In the genomic region with DNA sequence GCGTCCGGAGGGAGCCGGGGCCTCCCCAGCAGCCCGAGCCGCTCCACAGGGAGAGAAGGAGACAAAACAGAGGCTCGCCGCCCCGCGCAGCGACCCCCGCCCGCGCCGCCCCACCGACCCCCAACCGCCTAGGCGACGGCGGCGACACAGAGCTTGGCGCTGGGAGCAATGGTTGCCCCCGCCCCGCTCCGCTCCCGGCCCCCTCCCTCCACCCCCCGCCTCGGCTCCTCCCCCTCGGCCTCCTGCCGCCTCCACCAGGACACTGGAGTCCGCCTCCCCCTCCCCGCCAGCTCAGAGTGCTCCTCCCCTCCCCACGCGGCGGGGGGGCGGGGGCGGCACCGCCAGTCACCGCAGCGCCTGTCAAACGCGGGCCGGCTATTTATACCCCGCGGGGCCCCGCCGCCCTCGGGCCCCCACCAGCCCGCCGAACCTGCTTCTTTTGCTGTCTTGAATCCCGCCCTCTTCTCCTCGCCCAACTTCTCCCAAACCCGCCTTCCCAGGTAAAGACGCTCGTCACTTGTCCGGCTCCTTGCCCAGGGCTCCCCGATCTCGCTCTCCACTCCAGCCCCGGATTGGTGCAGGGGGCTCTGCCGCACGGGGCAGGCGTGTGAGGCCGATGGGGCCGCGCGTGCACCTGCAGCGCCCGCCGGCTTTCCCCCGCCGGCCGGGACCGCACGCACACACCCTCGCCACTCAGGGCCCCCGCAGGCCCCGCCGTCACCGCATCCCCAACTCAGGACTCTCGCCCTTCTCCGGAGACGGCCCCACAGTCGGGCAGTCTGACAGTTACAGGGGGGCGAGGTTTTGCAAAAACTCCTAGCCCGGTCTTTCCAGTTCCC, we compare ENCODE assay signal across 8 cellular contexts. TPM values are rescaled to one million over a fixed set of nuclear protein-coding genes. Genes with fewer than 3 reads are reported as not detected.
DNase-seq lines count a peak whose midpoint lies in the region; ATAC-seq, FAIRE-seq and TF ChIP-seq lines count a peak whose summit lies in the region.

TSS of gene ELF2 (minus strand) at position 170 of the 839 bp plus-strand sequence. CDS start 39,517 bp downstream, outside the sequence.

- peaks cover 17% of the 10 kb centered on the region for H3K4me1 ChIP-seq in BLaER1
- peaks cover 39% of the 10 kb centered on the region for H3K4me1 ChIP-seq in HepG2 (ENCODE audit: insufficient read depth, low read length)

- H3K4me1 Mint-ChIP-seq in dendritic cell treated with granulocyte-macrophage colony-stimulating factor and Interleukin-4, amounts not matched to agents 40 ng/mL and 50 ng/mL, for 4 days (ENCODE audit: low read depth): peaks cover 16% of the 10 kb centered on the region

- H4K20me1 ChIP-seq in BLaER1: peaks cover 36% of the 10 kb centered on the region
- H4K20me1 ChIP-seq in HepG2 (ENCODE audit: insufficient read depth, low read length): peaks cover 24% of the 10 kb centered on the region; the same call in 1 of the 2 replicates

- H3K4me3 ChIP-seq in BLaER1 (peak within 1 kb of the TSS; percentile 95), HepG2 (replicated peaks in 1 of 3; ENCODE audit: insufficient read depth in 1 of 3, low read depth in 2 of 3, low read length in 3 of 3) (peak within 1 kb of the TSS; percentile 77 to 97 (median 97))

- ATAC-seq in GM19372 (IDR thresholded peaks at IDR 0.05; ENCODE audit: low read depth, unreplicated experiment): peak; percentile 35
- ATAC-seq in HG03520 (IDR thresholded peaks at IDR 0.05; ENCODE audit: unreplicated experiment): peak; percentile 35
- ATAC-seq in HepG2: peak; percentile 57

- POLR2A ChIA-PET in HepG2 (lab: Yijun Ruan, JAX): interaction anchor here (1.0 to 3.8 kb wide), 9 partner anchors 10 to 162 kb away, joined by 3 to 37 read pairs (median 11); partner anchors contain the start of genes NAA15, NDUFC1 and NOCT

- H3K4me2 ChIP-seq in BLaER1: peak within 1 kb of the TSS; percentile 95
- H3K4me2 ChIP-seq in HepG2 (ENCODE audit: low read depth, low read length): peak within 1 kb of the TSS; percentile 87

- no peak for FAIRE-seq in HepG2 (lab: Jason Lieb, UNC)

- CTCF ChIA-PET in HepG2 (lab: Yijun Ruan, JAX; ENCODE audit: low intra/inter-chr PET ratio, low total read pairs): no interaction called here

- H3K27me3 Mint-ChIP-seq in dendritic cell treated with granulocyte-macrophage colony-stimulating factor and Interleukin-4, amounts not matched to agents 40 ng/mL and 50 ng/mL, for 4 days: no peaks in the 10 kb centered on the region

- under 1% methylated on average over 21 of the region's 84 CpGs for WGBS in HepG2 (ENCODE audit: low lambda C conversion rate)

- TF ChIP-seq EP300 in HepG2 (IDR thresholded peaks at IDR 0.05; ENCODE audit: low read depth in 2 of 2, low read length in 2 of 2): no peak
- no peak for TF ChIP-seq EP300 in HepG2 (CRISPR knock-in tag; IDR thresholded peaks at IDR 0.05; ENCODE audit: borderline replicate concordance)

- H3K27ac ChIP-seq in BLaER1 (peak within 1 kb of the TSS; percentile 88), HepG2 (ENCODE audit: extremely low read length, insufficient read depth, low read length) (peak within 1 kb of the TSS; percentile 97)

- H3K36me3 ChIP-seq in BLaER1: no peaks in the 10 kb centered on the region
- no peaks in the 10 kb centered on the region for H3K36me3 ChIP-seq in HepG2 (replicated peaks in 1 of 2; ENCODE audit: control insufficient read depth in 1 of 2, insufficient read depth in 2 of 2, low read length in 2 of 2)

- no TSS peak for BruUV-seq in HepG2 (replicated peaks; lab: Mats Ljungman, UMichigan)

- H3K9me3 ChIP-seq in BLaER1: no peaks in the 10 kb centered on the region
- no peaks in the 10 kb centered on the region for H3K9me3 ChIP-seq in HepG2 (ENCODE audit: low read length)

- H3K4me3 Mint-ChIP-seq in dendritic cell treated with granulocyte-macrophage colony-stimulating factor and Interleukin-4, amounts not matched to agents 40 ng/mL and 50 ng/mL, for 4 days: peak within 1 kb of the TSS; percentile 95

- H3K79me2 ChIP-seq in HepG2 (ENCODE audit: insufficient read depth, low read length): peaks cover 31% of the 10 kb centered on the region

- no peaks in the 10 kb centered on the region for H3K9me3 Mint-ChIP-seq in dendritic cell treated with granulocyte-macrophage colony-stimulating factor and Interleukin-4, amounts not matched to agents 40 ng/mL and 50 ng/mL, for 4 days

- in situ Hi-C loops in HepG2 (cut with HindIII; ENCODE audit: extremely low pct_ligation_motif_present, low pct_unique_long_range_greater_than_20kb): no loop called here

- H2AFZ ChIP-seq in HepG2 (ENCODE audit: low read length): peak within 1 kb of the TSS; percentile 84

- H3K27me3 ChIP-seq in BLaER1 (peaks cover 16% of the 10 kb centered on the region), HepG2 (ENCODE audit: control insufficient read depth in 1 of 2, insufficient read depth in 2 of 2, low read length in 2 of 2) (no peaks in the 10 kb centered on the region)

- H3K9ac ChIP-seq in BLaER1: peak within 1 kb of the TSS; percentile 90
- H3K9ac ChIP-seq in HepG2 (ENCODE audit: insufficient read depth, low read depth, low read length): peak within 1 kb of the TSS; percentile 97

- TF ChIP-seq CTCF in HepG2 (CRISPR knock-in tag; IDR thresholded peaks at IDR 0.05): no peak

- peaks cover 30% of the 10 kb centered on the region for H3K36me3 Mint-ChIP-seq in dendritic cell treated with granulocyte-macrophage colony-stimulating factor and Interleukin-4, amounts not matched to agents 40 ng/mL and 50 ng/mL, for 4 days (ENCODE audit: low read depth)

- peak in 1 of 2 experiments; percentile 51; a peak in 2 of 4 replicates for TF ChIP-seq POLR2A in HepG2 (IDR thresholded peaks at IDR 0.05; ENCODE audit: insufficient read depth in 1 of 2, low read depth in 2 of 2, low read length in 2 of 2)

- intact Hi-C loops in dendritic cell treated with granulocyte-macrophage colony-stimulating factor and Interleukin-4, amounts not matched to agents 40 ng/mL and 50 ng/mL, for 4 days (cut with micrococcal nuclease): loop anchor here (2.0 to 10.0 kb wide), 3 partner anchors 95 to 142 kb away; partner anchors contain the start of gene NAA15
- intact Hi-C loops in HepG2 (cut with micrococcal nuclease; ENCODE audit: unreplicated experiment): loop anchor here (2.0 to 5.0 kb wide), 4 partner anchors 50 to 146 kb away; partner anchors contain the start of gene NAA15

- peak within 1 kb of the TSS; percentile 98 for H3K27ac Mint-ChIP-seq in dendritic cell treated with granulocyte-macrophage colony-stimulating factor and Interleukin-4, amounts not matched to agents 40 ng/mL and 50 ng/mL, for 4 days

- DNase-seq in NCI-H526 treated with DMSO at 0.1 percent for 48 hours (lab: John Stamatoyannopoulos, UW) (peak; percentile 84), HepG2 (ENCODE audit: low spot score) (peak; percentile 68)
- DNase-seq in activated CD4-positive, alpha-beta T cell treated with anti-CD3 and anti-CD28 coated beads, Interleukin-2, amount 50 U/mL, for 4 hours: peak; percentile 83 to 86
- DNase-seq in stimulated activated CD4-positive, alpha-beta T cell treated with anti-CD3 and anti-CD28 coated beads, Interleukin-2, amount 100 ng/mL, for 48 hours: peak; percentile 62 to 72

- TF ChIP-seq RAD21 in HepG2 (CRISPR knock-in tag; IDR thresholded peaks at IDR 0.05): no peak; the same call in 1 of the 2 replicates

TF ChIP-seq in HepG2, 621 proteins besides CTCF, POLR2A, EP300 and RAD21 (continues in another document):
- TF ChIP-seq JARID2 (CRISPR knock-in tag; IDR thresholded peaks at IDR 0.05; ENCODE audit: insufficient replicate concordance) (no peak), MEF2D (CRISPR knock-in tag; IDR thresholded peaks at IDR 0.05) (no peak), ZNF558 (CRISPR knock-in tag; IDR thresholded peaks at IDR 0.05; ENCODE audit: borderline replicate concordance) (0 out of 2 replicates have a peak, but pooled peaks have one; percentile 1), ASH2L (IDR thresholded peaks at IDR 0.05; ENCODE audit: insufficient read length, low read depth, low read length) (peak; percentile 25), ZSCAN21 (CRISPR knock-in tag; IDR thresholded peaks at IDR 0.05; ENCODE audit: borderline replicate concordance) (peak; percentile 13; the same call in 1 of the 2 replicates)
- TF ChIP-seq, protein P1, sequence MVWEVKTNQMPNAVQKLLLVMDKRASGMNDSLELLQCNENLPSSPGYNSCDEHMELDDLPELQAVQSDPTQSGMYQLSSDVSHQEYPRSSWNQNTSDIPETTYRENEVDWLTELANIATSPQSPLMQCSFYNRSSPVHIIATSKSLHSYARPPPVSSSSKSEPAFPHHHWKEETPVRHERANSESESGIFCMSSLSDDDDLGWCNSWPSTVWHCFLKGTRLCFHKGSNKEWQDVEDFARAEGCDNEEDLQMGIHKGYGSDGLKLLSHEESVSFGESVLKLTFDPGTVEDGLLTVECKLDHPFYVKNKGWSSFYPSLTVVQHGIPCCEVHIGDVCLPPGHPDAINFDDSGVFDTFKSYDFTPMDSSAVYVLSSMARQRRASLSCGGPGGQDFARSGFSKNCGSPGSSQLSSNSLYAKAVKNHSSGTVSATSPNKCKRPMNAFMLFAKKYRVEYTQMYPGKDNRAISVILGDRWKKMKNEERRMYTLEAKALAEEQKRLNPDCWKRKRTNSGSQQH (CRISPR knock-in tag; IDR thresholded peaks at IDR 0.05; ENCODE audit: low read depth): no peak

RNA-seq across cellular contexts. Expression of gene ELF2, which starts in this region (rescaled TPM):
- total RNA-seq in HepG2 (2016; rRNA removed; fragmentation: Illumina TruSeq; extraction: Trizol): 35.4 and 44.5 TPM in 2 replicates
- total RNA-seq in HepG2 (2016; cell fraction: cytosol; rRNA removed; fragmentation: Illumina TruSeq; extraction: Trizol; ENCODE audit: low read depth): 33.4 and 38.1 TPM in 2 replicates
- total RNA-seq in HepG2 (2016; cell fraction: insoluble cytoplasmic fraction; rRNA removed; fragmentation: Illumina TruSeq; extraction: Trizol): 34.3 and 42.9 TPM in 2 replicates
- 31.5 and 31.6 TPM in 2 replicates for total RNA-seq in HepG2 (2016; cell fraction: membrane; rRNA removed; fragmentation: Illumina TruSeq; extraction: Trizol)
- total RNA-seq in HepG2 (2016; cell fraction: nucleus; rRNA removed; fragmentation: Illumina TruSeq; extraction: Trizol): 34.9 and 35.6 TPM in 2 replicates
- 24.2 and 28.6 TPM in 2 replicates for polyA plus RNA-seq in HepG2 (2011; rRNA removed)
- polyA plus RNA-seq in HepG2 (2011; cell fraction: cytosol; rRNA removed): 14.5 and 18.0 TPM in 2 replicates
- 18.4 and 19.9 TPM in 2 replicates for polyA plus RNA-seq in HepG2 (2011; cell fraction: nucleus; rRNA removed)
- polyA plus RNA-seq in HepG2 (2012): 19.5 and 21.8 TPM in 2 replicates
- 2.4 and 3.0 TPM in 2 replicates for polyA plus RNA-seq in HepG2 (2016; cell fraction: cytosol; fragmentation: Illumina TruSeq; extraction: Trizol; ENCODE audit: low read depth)
- 25.1 and 29.8 TPM in 2 replicates for polyA plus RNA-seq in HepG2 (2016; cell fraction: insoluble cytoplasmic fraction; fragmentation: Illumina TruSeq; extraction: Trizol; ENCODE audit: low read depth)
- polyA plus RNA-seq in HepG2 (2016; cell fraction: membrane; fragmentation: Illumina TruSeq; extraction: Trizol; ENCODE audit: low read depth): 6.9 and 7.7 TPM in 2 replicates
- polyA plus RNA-seq in HepG2 (2016; cell fraction: nucleus; fragmentation: Illumina TruSeq; extraction: Trizol; ENCODE audit: insufficient read depth, low read depth): 35.5 and 38.0 TPM in 2 replicates
- 30.9 and 40.2 TPM in 2 replicates for polyA minus RNA-seq in HepG2 (2011; rRNA and poly(A)+ RNA removed; ENCODE audit: low replicate concordance)
- polyA minus RNA-seq in HepG2 (2011; cell fraction: cytosol; rRNA and poly(A)+ RNA removed): 25.8 and 27.5 TPM in 2 replicates
- polyA minus RNA-seq in HepG2 (2011; cell fraction: nucleus; rRNA and poly(A)+ RNA removed): 69.3 and 81.7 TPM in 2 replicates

Comparison
In these comparisons a context has a peak if more than half of its experiments do, and no peak if none do; other contexts are left out.
1. Peak in every context shown above with its lines: DNase-seq, ATAC-seq, H3K4me3 ChIP-seq and H3K27ac ChIP-seq.